In the genomic region with DNA sequence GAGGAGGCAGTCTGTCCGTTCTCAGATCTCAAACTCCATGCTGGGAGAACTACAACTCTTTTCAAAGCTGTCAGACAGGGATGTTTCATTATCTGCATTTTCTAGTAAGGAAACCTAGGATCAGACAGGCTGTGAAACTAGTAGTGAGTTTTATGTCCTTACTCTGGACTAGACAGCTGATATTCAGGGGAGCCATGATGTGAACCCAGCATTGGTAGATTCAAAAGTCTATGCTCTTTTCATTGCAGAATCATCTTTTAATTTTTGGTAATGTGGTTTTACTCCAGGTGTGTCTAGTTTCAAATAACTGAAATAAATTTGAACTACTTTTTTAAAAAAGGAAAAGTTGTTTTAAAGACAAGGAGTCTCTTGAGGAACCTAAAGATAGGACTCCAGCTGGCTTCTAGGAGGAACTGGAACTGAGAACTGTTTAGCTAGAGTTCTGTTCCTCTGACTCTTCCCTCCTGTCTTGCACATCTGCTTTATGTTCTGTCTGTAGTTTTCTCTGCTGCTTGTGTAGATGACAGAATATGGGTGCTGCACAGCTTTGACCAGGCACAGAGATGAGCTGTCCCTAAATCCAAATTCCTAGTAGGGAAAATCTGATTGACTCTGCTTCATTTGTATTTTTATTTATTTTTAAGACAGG, we compare ENCODE assay signal across 11 cellular contexts. TPM values are rescaled to one million over a fixed set of nuclear protein-coding genes. Genes with fewer than 3 reads are reported as not detected.
A peak's percentile ranks its signal among the peaks of the same experiment; 100 is the strongest.
DNase-seq lines count a peak whose midpoint lies in the region; ATAC-seq and TF ChIP-seq lines count a peak whose summit lies in the region.
"Had no signal": no experiment of that assay in that cellular context is flagged by ENCODE, and none has a peak within 500 bp of the region (broad histone marks: within the 10 kb centered on the region; RNA-seq: fewer than 3 reads in every experiment).

No MANE protein-coding gene starts in this region.

- H3K27me3 Mint-ChIP-seq in activated T-cell treated with anti-CD3 and anti-CD28 coated beads, Interleukin-2, amount 50 U/mL, for 24 hours = peaks cover 27% of the 10 kb centered on the region
- H3K27me3 Mint-ChIP-seq in WTC11 (ENCODE audit: low read depth) = peaks cover 4% of the 10 kb centered on the region

- H3K4me1 ChIP-seq in BLaER1 (peaks cover 35% of the 10 kb centered on the region), OCI-LY7 (ENCODE audit: insufficient read depth, low read length, poor library complexity, severe bottlenecking) (peaks cover 58% of the 10 kb centered on the region)

- peaks cover 6% of the 10 kb centered on the region for H3K9me3 Mint-ChIP-seq in activated T-cell treated with anti-CD3 and anti-CD28 coated beads, Interleukin-2, amount 50 U/mL, for 24 hours
- peaks cover 17% of the 10 kb centered on the region for H3K9me3 Mint-ChIP-seq in WTC11

- H3K9me3 ChIP-seq in BLaER1 = peaks cover 3% of the 10 kb centered on the region; the same call in 1 of the 2 replicates
- peaks cover 33% of the 10 kb centered on the region; the same call in 1 of the 2 replicates for H3K9me3 ChIP-seq in OCI-LY7 (ENCODE audit: low read length)

- H4K20me1 ChIP-seq in BLaER1 (no peaks in the 10 kb centered on the region), OCI-LY7 (ENCODE audit: insufficient read depth, low read length) (no peaks in the 10 kb centered on the region)

- no peaks in the 10 kb centered on the region for H3K4me1 Mint-ChIP-seq in activated T-cell treated with anti-CD3 and anti-CD28 coated beads, Interleukin-2, amount 50 U/mL, for 24 hours (ENCODE audit: low read depth)
- no peaks in the 10 kb centered on the region for H3K4me1 Mint-ChIP-seq in WTC11

- intact Hi-C loops in OCI-LY7 (cut with micrococcal nuclease; ENCODE audit: unreplicated experiment) = loop anchor here (1.0 kb wide), 4 partner anchors 16 to 29 kb away; a partner anchor contains a TSS

- no peak overlapping the region for H3K4me3 ChIP-seq in BLaER1
- peak overlapping the region; percentile 53 for H3K4me3 ChIP-seq in OCI-LY7 (ENCODE audit: low read depth, low read length, poor library complexity, severe bottlenecking)

- DNase-seq in OCI-LY7 (ENCODE audit: low spot score) (peak; percentile 97), SHP77 (lab: John Stamatoyannopoulos, UW) (no peak), WTC11 (ENCODE audit: low spot score) (no peak)
- DNase-seq in activated T-cell treated with anti-CD3 and anti-CD28 coated beads, Interleukin-2, amount 50 U/mL, for 24 hours = no peak
- no peak for DNase-seq in activated effector memory CD4-positive, alpha-beta T cell treated with anti-CD3 and anti-CD28 coated beads, Interleukin-2, amount 50 U/mL, for 16 hours
- DNase-seq: activated CD8-positive, alpha-beta memory T cell treated with anti-CD3 and anti-CD28 coated beads for 24 hours; glutamatergic neuron had no signal

- POLR2A ChIA-PET in OCI-LY7 (lab: Charles Lee) (interaction anchor here (0.6 to 5.8 kb wide), 18 partner anchors 9 to 118 kb away, joined by 3 to 160 read pairs (median 16); a partner anchor contains a TSS), WTC11 (lab: Charles Lee) (no interaction called here)

- H3K36me3 Mint-ChIP-seq in activated T-cell treated with anti-CD3 and anti-CD28 coated beads, Interleukin-2, amount 50 U/mL, for 24 hours (ENCODE audit: low read depth) = no peaks in the 10 kb centered on the region
- peaks cover 9% of the 10 kb centered on the region for H3K36me3 Mint-ChIP-seq in WTC11

- H3K36me3 ChIP-seq in BLaER1 (no peaks in the 10 kb centered on the region), OCI-LY7 (ENCODE audit: insufficient read depth, low read length) (peaks cover 26% of the 10 kb centered on the region)

- TF ChIP-seq CTCF in OCI-LY7 (conservative IDR thresholded peaks at IDR 0.05; ENCODE audit: low read length) (0 out of 2 replicates have a peak, but pooled peaks have one; percentile 12), WTC11 (IDR thresholded peaks at IDR 0.05) (no peak)

- H3K79me2 ChIP-seq in OCI-LY7 (ENCODE audit: insufficient read depth, low read depth, low read length) = peaks cover 3% of the 10 kb centered on the region; the same call in 1 of the 2 replicates

- BruUV-seq in OCI-LY7 (replicated peaks; lab: Mats Ljungman, UMichigan) = TSS peak; percentile 71

- peak overlapping the region; percentile 63 for H3K4me2 ChIP-seq in BLaER1
- H3K4me2 ChIP-seq in OCI-LY7 (ENCODE audit: low read length) = peak overlapping the region; percentile 74

- no peaks in the 10 kb centered on the region for H3K27me3 ChIP-seq in BLaER1

- peak; percentile 97 for ATAC-seq in GM19351 (IDR thresholded peaks at IDR 0.05; ENCODE audit: unreplicated experiment)
- ATAC-seq in HG02938 (IDR thresholded peaks at IDR 0.05; ENCODE audit: unreplicated experiment) = peak; percentile 94
- ATAC-seq in WTC11 = no peak

- H3K9me2 ChIP-seq in OCI-LY7 (ENCODE audit: insufficient read depth, low read length) = no peaks in the 10 kb centered on the region

- peak overlapping the region; percentile 58 for H3K27ac ChIP-seq in BLaER1
- peak overlapping the region; percentile 100 for H3K27ac ChIP-seq in OCI-LY7 (ENCODE audit: low read depth, low read length, poor library complexity, severe bottlenecking)

- peak overlapping the region; percentile 15; the same call in 1 of the 2 replicates for H2AFZ ChIP-seq in OCI-LY7 (ENCODE audit: low read length)

- H3K4me3 Mint-ChIP-seq in activated T-cell treated with anti-CD3 and anti-CD28 coated beads, Interleukin-2, amount 50 U/mL, for 24 hours = no peak overlapping the region
- no peak overlapping the region for H3K4me3 Mint-ChIP-seq in WTC11

- CTCF ChIA-PET in OCI-LY7 (lab: Charles Lee; ENCODE audit: unreplicated experiment) (interaction anchor here (0.7 to 1.9 kb wide), 8 partner anchors 11 to 36 kb away, joined by 3 to 12 read pairs (median 6); a partner anchor contains a TSS), WTC11 (lab: Charles Lee) (interaction anchor here (1.2 kb wide), 1 partner anchor 213 kb away, joined by 3 read pairs; no protein-coding TSS in a partner anchor)

- 0 out of 2 replicates have a peak overlapping the region, but pooled peaks have one; percentile 2 for H3K9ac ChIP-seq in BLaER1

- no peak overlapping the region for H3K27ac Mint-ChIP-seq in activated T-cell treated with anti-CD3 and anti-CD28 coated beads, Interleukin-2, amount 50 U/mL, for 24 hours
- no peak overlapping the region for H3K27ac Mint-ChIP-seq in WTC11

TF ChIP-seq in WTC11, 78 proteins besides CTCF, POLR2A, EP300 and RAD21:
- TF ChIP-seq, protein P1, sequence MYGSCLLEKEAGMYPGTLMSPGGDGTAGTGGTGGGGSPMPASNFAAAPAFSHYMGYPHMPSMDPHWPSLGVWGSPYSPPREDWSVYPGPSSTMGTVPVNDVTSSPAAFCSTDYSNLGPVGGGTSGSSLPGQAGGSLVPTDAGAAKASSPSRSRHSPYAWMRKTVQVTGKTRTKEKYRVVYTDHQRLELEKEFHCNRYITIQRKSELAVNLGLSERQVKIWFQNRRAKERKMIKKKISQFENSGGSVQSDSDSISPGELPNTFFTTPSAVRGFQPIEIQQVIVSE (CRISPR knock-in tag; IDR thresholded peaks at IDR 0.05; ENCODE audit: borderline replicate concordance) = no peak
- TF ChIP-seq TEAD4 (CRISPR knock-in tag; IDR thresholded peaks at IDR 0.05) = no peak
- no peak for TF ChIP-seq KAT7 (CRISPR knock-in tag; IDR thresholded peaks at IDR 0.05; ENCODE audit: borderline replicate concordance)
- TF ChIP-seq CREB1 (CRISPR knock-in tag; IDR thresholded peaks at IDR 0.05) = no peak

RNA-seq across cellular contexts. Expression of a gene that starts 27.8 kb away (rescaled TPM):
- 83.4 and 87.9 TPM in 2 replicates for total RNA-seq in OCI-LY7 (2014; rRNA removed; shearing (Covaris generic))
- total RNA-seq in OCI-LY7 (2022) = 151 and 154 TPM in 2 replicates
- total RNA-seq in WTC11 (2021) = 4.9 to 8.2 TPM (median 5.7 TPM) in 3 replicates
- total RNA-seq: RPMI7951 had no signal
